ENCODE assay signal across 1 cellular context in genomic region chr12:98592825-98593322, GRCh38.
TF ChIP-seq lines count a peak whose summit lies in the region.

No MANE protein-coding gene starts in this region.

TF ChIP-seq in HepG2, 621 proteins besides CTCF, POLR2A, EP300 and RAD21:
- TF ChIP-seq KDM4B (CRISPR knock-in tag; IDR thresholded peaks at IDR 0.05) (no peak), MLLT10 (CRISPR knock-in tag; IDR thresholded peaks at IDR 0.05) (no peak), SNAPC4 (CRISPR knock-in tag; IDR thresholded peaks at IDR 0.05) (no peak), CENPX (CRISPR knock-in tag; IDR thresholded peaks at IDR 0.05) (no peak), ZNF414 (CRISPR knock-in tag; IDR thresholded peaks at IDR 0.05) (peak; percentile 13; the same call in 1 of the 2 replicates), NAIF1 (CRISPR knock-in tag; IDR thresholded peaks at IDR 0.05; ENCODE audit: borderline replicate concordance) (0 out of 2 replicates have a peak, but pooled peaks have one; percentile 36), ZNF546 (CRISPR knock-in tag; conservative IDR thresholded peaks at IDR 0.05) (no peak), ARHGAP35 (CRISPR knock-in tag; IDR thresholded peaks at IDR 0.05; ENCODE audit: borderline replicate concordance) (no peak), NFYC (CRISPR knock-in tag; IDR thresholded peaks at IDR 0.05) (no peak), ZNF138 (CRISPR knock-in tag; IDR thresholded peaks at IDR 0.05; ENCODE audit: low read depth) (no peak), KDM6A (CRISPR knock-in tag; IDR thresholded peaks at IDR 0.05; ENCODE audit: low read depth) (no peak), CEBPG (CRISPR knock-in tag; IDR thresholded peaks at IDR 0.05) (peak; percentile 31; the same call in 1 of the 2 replicates), ZNF567 (CRISPR knock-in tag; IDR thresholded peaks at IDR 0.05; ENCODE audit: borderline replicate concordance) (peak; percentile 59; the same call in 1 of the 2 replicates), SRSF9 (IDR thresholded peaks at IDR 0.05; ENCODE audit: borderline replicate concordance, insufficient read depth, low read depth, low read length, poor library complexity, severe bottlenecking) (no peak), TAF1 (CRISPR knock-in tag; IDR thresholded peaks at IDR 0.05) (no peak), ZNF609 (CRISPR knock-in tag; IDR thresholded peaks at IDR 0.05; ENCODE audit: borderline replicate concordance) (no peak), TRIM22 (IDR thresholded peaks at IDR 0.05) (no peak), MIER3 (CRISPR knock-in tag; IDR thresholded peaks at IDR 0.05; ENCODE audit: borderline replicate concordance) (no peak)
